ENCODE assay signal across 9 cellular contexts in genomic region chr10:23005150-23005549, GRCh38.
"Had no signal": no experiment of that assay in that cellular context is flagged by ENCODE, and none has a peak within 500 bp of the region (broad histone marks: within the 10 kb centered on the region; RNA-seq: fewer than 3 reads in every experiment).

No MANE protein-coding gene starts in this region.

- H3K36me3 ChIP-seq: HAP-1 had no signal

- H3K27ac ChIP-seq: GM23248 had no signal

- H3K9ac ChIP-seq: GM23248 had no signal

- H3K4me3 ChIP-seq: GM23248, GM23338, HAP-1 had no signal

- H3K4me1 ChIP-seq: HAP-1 had no signal

- H3K27ac Mint-ChIP-seq: HFFc6 had no signal

- H3K4me3 Mint-ChIP-seq: GM23338, H9, HFFc6 had no signal

- DNase-seq: GM23248, GOT3, H7, H9, HCEC 1CT, HFFc6 had no signal

- H3K9me3 ChIP-seq: HAP-1 had no signal

- H3K9me3 Mint-ChIP-seq: GM23338, H9, HFFc6 had no signal

- ATAC-seq: GM23338, HCT116 had no signal

- H3K4me2 ChIP-seq: GM23338 had no signal

- H2AFZ ChIP-seq: GM23248, GM23338 had no signal
